Comparison of ENCODE assay signal across 1 cellular context in genomic region chr7:23472556-23472955, GRCh38.
TF ChIP-seq lines count a peak whose summit lies in the region.

No MANE protein-coding gene starts in this region.

TF ChIP-seq in HCT116, 20 proteins besides CTCF, POLR2A, EP300 and RAD21 (continued from another document):
- TF ChIP-seq REST (IDR thresholded peaks at IDR 0.05; ENCODE audit: low read depth) (no peak), ZFX (IDR thresholded peaks at IDR 0.05) (no peak), CBX3 (IDR thresholded peaks at IDR 0.05; ENCODE audit: low read depth) (no peak)
